Comparison of ENCODE assay signal across 1 cellular context in the genomic region with DNA sequence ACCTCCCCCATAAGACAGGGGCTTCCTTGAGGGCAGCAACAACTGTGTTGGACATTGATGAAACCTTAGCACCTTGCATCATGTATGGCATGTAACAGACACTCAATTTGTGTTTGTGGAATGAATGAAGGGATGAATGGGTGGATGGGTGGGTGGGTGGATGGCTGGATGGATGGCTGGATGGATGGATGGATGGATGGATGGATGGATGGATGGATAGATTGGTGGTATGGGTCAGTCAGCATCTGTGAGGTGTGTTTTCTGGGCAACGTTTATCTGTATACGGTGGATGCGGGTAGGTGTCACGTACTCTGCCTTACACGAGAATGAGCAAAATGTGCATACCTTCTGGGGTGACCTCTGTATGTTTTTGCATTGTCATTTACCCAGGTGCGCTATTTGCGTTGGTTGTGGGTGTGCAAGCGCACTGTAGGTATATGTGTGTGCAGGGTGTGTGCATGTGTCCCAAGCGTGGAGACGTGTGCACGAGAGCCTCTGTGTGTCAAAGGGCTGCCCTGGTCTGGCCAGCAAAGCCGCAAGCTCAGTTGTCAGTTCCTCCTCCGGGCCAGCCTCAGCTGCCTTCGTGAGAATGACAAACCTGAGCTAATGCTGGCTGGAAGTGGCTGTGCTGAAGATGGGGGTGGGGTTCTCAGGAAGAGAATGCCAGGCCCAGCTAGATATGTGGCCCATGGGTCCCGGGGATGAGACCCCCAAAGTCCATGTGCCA.
TF ChIP-seq lines count a peak whose summit lies in the region.

No MANE protein-coding gene starts in this region.

TF ChIP-seq in K562, 482 proteins besides CTCF, POLR2A, EP300 and RAD21 (continued from another document):
- TF ChIP-seq ZNF584 (CRISPR knock-in tag; IDR thresholded peaks at IDR 0.05; ENCODE audit: low read depth) (no peak), TOE1 (IDR thresholded peaks at IDR 0.05; ENCODE audit: borderline replicate concordance) (no peak), TOE1 (CRISPR knock-in tag; IDR thresholded peaks at IDR 0.05; ENCODE audit: borderline replicate concordance, low read depth) (no peak), TRIM24 (IDR thresholded peaks at IDR 0.05) (no peak), PYGO2 (tag; IDR thresholded peaks at IDR 0.05) (no peak), YBX1 (IDR thresholded peaks at IDR 0.05) (no peak), SIN3B (IDR thresholded peaks at IDR 0.05; ENCODE audit: low read depth) (no peak), ZNF445 (CRISPR knock-in tag; IDR thresholded peaks at IDR 0.05; ENCODE audit: low read depth) (no peak), TEAD1 (CRISPR knock-in tag; IDR thresholded peaks at IDR 0.05) (no peak), MYBL2 (IDR thresholded peaks at IDR 0.05; ENCODE audit: low read depth) (no peak), MYBL2 (CRISPR knock-in tag; IDR thresholded peaks at IDR 0.05; ENCODE audit: borderline replicate concordance) (no peak), ZBTB8A (IDR thresholded peaks at IDR 0.05; ENCODE audit: partially characterized antibody) (no peak), NCOR1 (IDR thresholded peaks at IDR 0.05) (no peak), MCM7 (IDR thresholded peaks at IDR 0.05) (no peak), PRMT5 (CRISPR knock-in tag; IDR thresholded peaks at IDR 0.05) (no peak), SIX5 (IDR thresholded peaks at IDR 0.05; ENCODE audit: borderline replicate concordance in 1 of 2, insufficient read depth in 1 of 2, low read depth in 1 of 2, low read length in 2 of 2) (no peak), ZNF77 (CRISPR knock-in tag; IDR thresholded peaks at IDR 0.05) (no peak), SUPT5H (IDR thresholded peaks at IDR 0.05) (no peak), BCL6 (CRISPR knock-in tag; IDR thresholded peaks at IDR 0.05) (no peak), CCAR2 (IDR thresholded peaks at IDR 0.05; ENCODE audit: low read depth, low read length) (no peak)
- TF ChIP-seq, protein P1, sequence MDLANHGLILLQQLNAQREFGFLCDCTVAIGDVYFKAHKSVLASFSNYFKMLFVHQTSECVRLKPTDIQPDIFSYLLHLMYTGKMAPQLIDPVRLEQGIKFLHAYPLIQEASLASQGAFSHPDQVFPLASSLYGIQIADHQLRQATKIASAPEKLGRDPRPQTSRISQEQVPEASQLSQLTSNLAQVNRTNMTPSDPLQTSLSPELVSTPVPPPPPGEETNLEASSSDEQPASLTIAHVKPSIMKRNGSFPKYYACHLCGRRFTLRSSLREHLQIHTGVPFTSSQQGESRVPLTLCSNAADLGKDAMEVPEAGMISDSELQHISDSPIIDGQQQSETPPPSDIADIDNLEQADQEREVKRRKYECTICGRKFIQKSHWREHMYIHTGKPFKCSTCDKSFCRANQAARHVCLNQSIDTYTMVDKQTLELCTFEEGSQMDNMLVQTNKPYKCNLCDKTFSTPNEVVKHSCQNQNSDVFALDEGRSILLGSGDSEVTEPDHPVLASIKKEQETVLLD (IDR thresholded peaks at IDR 0.05) = no peak
- TF ChIP-seq, protein P2, sequence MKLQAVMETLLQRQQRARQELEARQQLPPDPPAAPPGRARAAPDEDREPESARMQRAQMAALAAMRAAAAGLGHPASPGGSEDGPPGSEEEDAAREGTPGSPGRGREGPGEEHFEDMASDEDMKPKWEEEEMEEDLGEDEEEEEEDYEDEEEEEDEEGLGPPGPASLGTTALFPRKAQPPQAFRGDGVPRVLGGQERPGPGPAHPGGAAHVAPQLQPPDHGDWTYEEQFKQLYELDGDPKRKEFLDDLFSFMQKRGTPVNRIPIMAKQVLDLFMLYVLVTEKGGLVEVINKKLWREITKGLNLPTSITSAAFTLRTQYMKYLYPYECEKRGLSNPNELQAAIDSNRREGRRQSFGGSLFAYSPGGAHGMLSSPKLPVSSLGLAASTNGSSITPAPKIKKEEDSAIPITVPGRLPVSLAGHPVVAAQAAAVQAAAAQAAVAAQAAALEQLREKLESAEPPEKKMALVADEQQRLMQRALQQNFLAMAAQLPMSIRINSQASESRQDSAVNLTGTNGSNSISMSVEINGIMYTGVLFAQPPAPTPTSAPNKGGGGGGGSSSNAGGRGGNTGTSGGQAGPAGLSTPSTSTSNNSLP (IDR thresholded peaks at IDR 0.05; ENCODE audit: borderline replicate concordance, low read depth, low read length) = no peak
- TF ChIP-seq, protein P3, sequence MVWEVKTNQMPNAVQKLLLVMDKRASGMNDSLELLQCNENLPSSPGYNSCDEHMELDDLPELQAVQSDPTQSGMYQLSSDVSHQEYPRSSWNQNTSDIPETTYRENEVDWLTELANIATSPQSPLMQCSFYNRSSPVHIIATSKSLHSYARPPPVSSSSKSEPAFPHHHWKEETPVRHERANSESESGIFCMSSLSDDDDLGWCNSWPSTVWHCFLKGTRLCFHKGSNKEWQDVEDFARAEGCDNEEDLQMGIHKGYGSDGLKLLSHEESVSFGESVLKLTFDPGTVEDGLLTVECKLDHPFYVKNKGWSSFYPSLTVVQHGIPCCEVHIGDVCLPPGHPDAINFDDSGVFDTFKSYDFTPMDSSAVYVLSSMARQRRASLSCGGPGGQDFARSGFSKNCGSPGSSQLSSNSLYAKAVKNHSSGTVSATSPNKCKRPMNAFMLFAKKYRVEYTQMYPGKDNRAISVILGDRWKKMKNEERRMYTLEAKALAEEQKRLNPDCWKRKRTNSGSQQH (CRISPR knock-in tag; IDR thresholded peaks at IDR 0.05) = peak; percentile 60; the same call in 1 of the 2 replicates
- TF ChIP-seq, protein P4, sequence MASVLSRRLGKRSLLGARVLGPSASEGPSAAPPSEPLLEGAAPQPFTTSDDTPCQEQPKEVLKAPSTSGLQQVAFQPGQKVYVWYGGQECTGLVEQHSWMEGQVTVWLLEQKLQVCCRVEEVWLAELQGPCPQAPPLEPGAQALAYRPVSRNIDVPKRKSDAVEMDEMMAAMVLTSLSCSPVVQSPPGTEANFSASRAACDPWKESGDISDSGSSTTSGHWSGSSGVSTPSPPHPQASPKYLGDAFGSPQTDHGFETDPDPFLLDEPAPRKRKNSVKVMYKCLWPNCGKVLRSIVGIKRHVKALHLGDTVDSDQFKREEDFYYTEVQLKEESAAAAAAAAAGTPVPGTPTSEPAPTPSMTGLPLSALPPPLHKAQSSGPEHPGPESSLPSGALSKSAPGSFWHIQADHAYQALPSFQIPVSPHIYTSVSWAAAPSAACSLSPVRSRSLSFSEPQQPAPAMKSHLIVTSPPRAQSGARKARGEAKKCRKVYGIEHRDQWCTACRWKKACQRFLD (CRISPR knock-in tag; IDR thresholded peaks at IDR 0.05) = 0 out of 2 replicates have a peak, but pooled peaks have one; percentile 22
- TF ChIP-seq, protein P5, sequence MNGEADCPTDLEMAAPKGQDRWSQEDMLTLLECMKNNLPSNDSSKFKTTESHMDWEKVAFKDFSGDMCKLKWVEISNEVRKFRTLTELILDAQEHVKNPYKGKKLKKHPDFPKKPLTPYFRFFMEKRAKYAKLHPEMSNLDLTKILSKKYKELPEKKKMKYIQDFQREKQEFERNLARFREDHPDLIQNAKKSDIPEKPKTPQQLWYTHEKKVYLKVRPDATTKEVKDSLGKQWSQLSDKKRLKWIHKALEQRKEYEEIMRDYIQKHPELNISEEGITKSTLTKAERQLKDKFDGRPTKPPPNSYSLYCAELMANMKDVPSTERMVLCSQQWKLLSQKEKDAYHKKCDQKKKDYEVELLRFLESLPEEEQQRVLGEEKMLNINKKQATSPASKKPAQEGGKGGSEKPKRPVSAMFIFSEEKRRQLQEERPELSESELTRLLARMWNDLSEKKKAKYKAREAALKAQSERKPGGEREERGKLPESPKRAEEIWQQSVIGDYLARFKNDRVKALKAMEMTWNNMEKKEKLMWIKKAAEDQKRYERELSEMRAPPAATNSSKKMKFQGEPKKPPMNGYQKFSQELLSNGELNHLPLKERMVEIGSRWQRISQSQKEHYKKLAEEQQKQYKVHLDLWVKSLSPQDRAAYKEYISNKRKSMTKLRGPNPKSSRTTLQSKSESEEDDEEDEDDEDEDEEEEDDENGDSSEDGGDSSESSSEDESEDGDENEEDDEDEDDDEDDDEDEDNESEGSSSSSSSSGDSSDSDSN (IDR thresholded peaks at IDR 0.05; ENCODE audit: borderline replicate concordance in 1 of 2, low read depth in 2 of 2, low read length in 2 of 2) = no peak
